In the genomic region with DNA sequence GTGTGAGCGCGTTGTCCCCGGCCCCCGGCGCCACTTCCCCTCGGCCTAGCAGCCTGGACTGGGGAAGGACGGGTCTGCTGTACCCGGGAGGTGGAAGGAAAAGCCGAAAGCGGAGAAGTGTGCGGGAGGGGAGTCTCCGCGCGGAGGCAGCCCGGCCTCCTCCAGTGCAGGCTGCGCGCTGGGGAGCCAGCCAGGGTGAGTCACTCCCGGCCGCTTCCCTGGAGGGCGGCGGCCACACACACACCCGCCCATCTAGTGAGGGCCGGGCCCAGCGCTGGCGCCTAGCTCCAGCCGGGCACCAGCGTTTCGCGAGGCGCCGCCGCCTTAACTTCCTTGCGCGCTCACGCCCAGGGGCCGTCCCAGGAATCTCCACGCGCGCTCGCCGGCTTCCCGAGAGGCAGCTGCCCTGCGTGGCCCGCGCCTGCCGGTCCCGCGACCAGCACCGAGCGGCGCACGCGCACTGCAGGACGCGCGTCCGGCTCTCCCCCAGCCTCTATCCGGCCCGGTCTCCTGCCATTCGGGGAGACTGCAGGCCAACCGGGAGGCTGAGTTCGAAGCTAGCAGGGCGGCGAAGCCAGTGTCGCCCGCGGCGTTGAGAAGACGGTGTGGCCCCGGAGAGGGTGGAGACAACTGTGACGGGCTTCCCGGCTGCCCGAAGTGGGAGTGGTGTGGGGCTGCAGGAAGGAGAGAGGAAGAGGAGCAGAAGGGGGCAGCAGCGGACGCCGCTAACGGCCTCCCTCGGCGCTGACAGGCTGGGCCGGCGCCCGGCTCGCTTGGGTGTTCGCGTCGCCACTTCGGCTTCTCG, we compare ENCODE assay signal across 7 cellular contexts. TPM values are rescaled to one million over a fixed set of nuclear protein-coding genes. Genes with fewer than 3 reads are reported as not detected.
DNase-seq lines count a peak whose midpoint lies in the region; ATAC-seq, FAIRE-seq and TF ChIP-seq lines count a peak whose summit lies in the region.

TSS of gene JAK2 (plus strand) at position 702 of the 805 bp plus-strand sequence. CDS start 36,716 bp downstream, outside the sequence.

- peak within 1 kb of the TSS; percentile 87 for H3K4me3 ChIP-seq in hepatocyte
- H3K4me3 ChIP-seq in retinal pigment epithelial cell (ENCODE audit: low read length), result peak within 1 kb of the TSS; percentile 71

- peak; percentile 98 for FAIRE-seq in GM12892 (lab: Jason Lieb, UNC)

- no peaks in the 10 kb centered on the region for H4K20me1 ChIP-seq in hepatocyte (ENCODE audit: insufficient read depth, poor library complexity, severe bottlenecking)

- H3K9me2 ChIP-seq in hepatocyte (replicated peaks; ENCODE audit: insufficient read depth), result no peaks in the 10 kb centered on the region

- DNase-seq in GM12892 (ENCODE audit: insufficient read length) (peak; percentile 52), NCI-H1436 treated with DMSO at 0.1 percent for 48 hours (lab: John Stamatoyannopoulos, UW) (peak; percentile 36), T-helper 2 cell (peak; percentile 55 to 93 (median 72)), anterior cingulate cortex (lab: John Stamatoyannopoulos, UW) (peak; percentile 69 to 97 (median 90)), hepatocyte (ENCODE audit: low spot score) (peak; percentile 95), retinal pigment epithelial cell (ENCODE audit: low read depth) (peak; percentile 63)

- no peaks in the 10 kb centered on the region for H3K36me3 ChIP-seq in hepatocyte (replicated peaks; ENCODE audit: insufficient read depth, low read depth)

- H3K9me3 ChIP-seq in hepatocyte (ENCODE audit: low read depth), result no peaks in the 10 kb centered on the region

- H3K79me2 ChIP-seq in hepatocyte, result peaks cover 35% of the 10 kb centered on the region

- no peaks in the 10 kb centered on the region for H3K27me3 ChIP-seq in hepatocyte

- peak; percentile 73 for ATAC-seq in HG02798 (IDR thresholded peaks at IDR 0.05; ENCODE audit: poor library complexity, unreplicated experiment)

- H3K4me1 ChIP-seq in hepatocyte (ENCODE audit: insufficient read depth), result peaks cover 17% of the 10 kb centered on the region

- peak within 1 kb of the TSS; percentile 100 for H3K27ac ChIP-seq in hepatocyte

- peak; percentile 41 for TF ChIP-seq CTCF in hepatocyte (IDR thresholded peaks at IDR 0.05; ENCODE audit: poor library complexity)
- peak; percentile 41 for TF ChIP-seq CTCF in retinal pigment epithelial cell (conservative IDR thresholded peaks at IDR 0.05; ENCODE audit: low read depth, low read length)

- H3K4me2 ChIP-seq in hepatocyte, result peak within 1 kb of the TSS; percentile 89

- peak; percentile 88 for TF ChIP-seq POLR2A in GM12892 (IDR thresholded peaks at IDR 0.05; ENCODE audit: low read depth, low read length)

- H2AFZ ChIP-seq in hepatocyte, result peak within 1 kb of the TSS; percentile 87

- WGBS in hepatocyte (ENCODE audit: low lambda C conversion rate, missing lambda C conversion rate), result under 1% methylated on average over 75 of the region's 88 CpGs

RNA-seq across cellular contexts. Expression of gene JAK2, which starts in this region (rescaled TPM):
- polyA plus RNA-seq in GM12892 (2012; ENCODE audit: missing spikeins), result 12.2 TPM
- total RNA-seq in hepatocyte, result 17.1 and 20.8 TPM in 2 replicates
- polyA plus RNA-seq in hepatocyte, result 11.8 and 14.3 TPM in 2 replicates

Comparison
In these comparisons a context has a peak if more than half of its experiments do, and no peak if none do; other contexts are left out.
1. Peak in every context shown above with its lines: DNase-seq, ATAC-seq, H3K4me3 ChIP-seq and H3K27ac ChIP-seq.
2. DNase-seq: peak in every context shown above with its lines; median percentile 95 in hepatocyte; 90 in anterior cingulate cortex; 72 in T-helper 2 cell; 63 in retinal pigment epithelial cell; 52 in GM12892; 36 in NCI-H1436 treated with DMSO at 0.1 percent for 48 hours.